Comparison of ENCODE assay signal across 9 cellular contexts in the genomic region with DNA sequence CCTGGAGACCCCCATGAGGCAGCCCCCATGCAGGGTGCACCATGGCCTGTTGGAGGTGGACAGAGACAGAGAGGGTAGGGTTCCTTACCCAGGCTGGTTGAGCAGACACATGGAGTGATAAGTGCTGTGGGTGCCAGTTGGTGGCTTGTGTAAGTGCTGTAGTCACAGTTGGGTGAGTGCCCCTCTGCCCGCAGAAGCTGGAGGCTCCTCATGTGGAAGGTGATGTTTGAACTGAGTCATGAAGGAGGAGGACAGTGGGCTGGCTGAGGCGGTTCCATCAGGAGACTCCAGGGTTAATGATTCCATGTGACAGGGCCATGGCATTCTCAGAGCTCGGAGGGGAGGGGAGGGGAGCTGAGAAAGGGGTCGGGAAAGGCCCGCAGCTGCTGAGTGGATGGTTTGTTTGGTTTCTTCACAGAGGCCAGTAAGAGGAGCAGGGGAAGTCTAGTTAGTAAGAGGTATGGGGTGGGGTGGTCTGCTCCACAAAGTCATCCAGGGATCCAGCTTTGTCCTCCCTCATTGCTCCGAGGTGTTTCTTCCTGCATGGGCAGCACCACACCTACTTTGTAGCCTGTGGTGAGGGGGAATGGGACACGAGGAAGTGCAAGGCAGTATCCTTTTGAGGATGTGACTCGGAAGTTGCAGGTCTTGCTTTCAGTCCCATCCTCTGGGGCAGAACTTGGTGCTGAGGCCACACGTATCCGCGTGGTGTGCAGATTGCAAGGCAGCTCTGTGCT. TPM values are rescaled to one million over a fixed set of nuclear protein-coding genes. Genes with fewer than 3 reads are reported as not detected.
DNase-seq lines count a peak whose midpoint lies in the region; ATAC-seq and TF ChIP-seq lines count a peak whose summit lies in the region.
"Had no signal": no experiment of that assay in that cellular context is flagged by ENCODE, and none has a peak within 500 bp of the region (broad histone marks: within the 10 kb centered on the region; RNA-seq: fewer than 3 reads in every experiment).

No MANE protein-coding gene starts in this region.

- ATAC-seq in SK-N-SH treated with all-trans-retinoic acid at 6 μM for 48 hours (peak; percentile 17; the same call in 2 of the 3 replicates), body of pancreas (peak; percentile 7)

- H3K9me3 ChIP-seq in SK-N-SH: no peaks in the 10 kb centered on the region
- H3K9me3 ChIP-seq in body of pancreas: no peaks in the 10 kb centered on the region
- no peaks in the 10 kb centered on the region for H3K9me3 ChIP-seq in transverse colon
- H3K9me3 ChIP-seq: thoracic aorta had no signal

- H4K20me1 ChIP-seq in SK-N-SH (ENCODE audit: insufficient read depth): no peaks in the 10 kb centered on the region

- no peak overlapping the region for H3K4me2 ChIP-seq in SK-N-SH

- H3K36me3 ChIP-seq in SK-N-SH (replicated peaks in 1 of 2; ENCODE audit: control insufficient read depth in 1 of 2, insufficient read depth in 2 of 2, low read length in 1 of 2): no peaks in the 10 kb centered on the region
- H3K36me3 ChIP-seq in body of pancreas (replicated peaks in 1 of 2; ENCODE audit: insufficient read depth in 1 of 2, low read depth in 2 of 2): no peaks in the 10 kb centered on the region
- no peaks in the 10 kb centered on the region for H3K36me3 ChIP-seq in transverse colon
- H3K36me3 ChIP-seq: thoracic aorta had no signal

- CTCF ChIA-PET in SK-N-SH (lab: Yijun Ruan, JAX): interaction anchor here (0.6 to 8.2 kb wide), 22 partner anchors 9 to 340 kb away, joined by 3 to 95 read pairs (median 5); a partner anchor contains a TSS

- H3K4me3 ChIP-seq in SK-N-SH (ENCODE audit: low read depth in 2 of 2, low read length in 1 of 2) (no peak overlapping the region; a peak in 1 of 4 replicates), body of pancreas (no peak overlapping the region), transverse colon (no peak overlapping the region)
- H3K4me3 ChIP-seq: thoracic aorta had no signal

- H3K4me1 ChIP-seq in SK-N-SH (ENCODE audit: control insufficient read depth in 1 of 2, insufficient read depth in 2 of 2, low read depth in 1 of 2, low read length in 1 of 2) (no peaks in the 10 kb centered on the region), body of pancreas (peaks cover 98% of the 10 kb centered on the region), transverse colon (peaks cover 16 to 58% (median 26%) of the 10 kb centered on the region in 4 donors)

- H3K27ac ChIP-seq in SK-N-SH (ENCODE audit: low read depth in 2 of 2, low read length in 1 of 2): no peak overlapping the region
- H3K27ac ChIP-seq in body of pancreas: peak overlapping the region; percentile 85 to 98 (median 93)
- H3K27ac ChIP-seq in transverse colon: peak overlapping the region; percentile 47 to 78 (median 66)
- H3K27ac ChIP-seq: thoracic aorta had no signal

- H3K9ac ChIP-seq in SK-N-SH: no peak overlapping the region

- no peak for TF ChIP-seq RAD21 in SK-N-SH (IDR thresholded peaks at IDR 0.05; ENCODE audit: low read length)

- no peaks in the 10 kb centered on the region for H3K9me2 ChIP-seq in SK-N-SH

- TF ChIP-seq CTCF in SK-N-SH (IDR thresholded peaks at IDR 0.05) (no peak), body of pancreas (IDR thresholded peaks at IDR 0.05) (no peak), transverse colon (IDR thresholded peaks at IDR 0.05) (no peak)

- no peak overlapping the region for H2AFZ ChIP-seq in SK-N-SH (ENCODE audit: low read depth)

- TF ChIP-seq EP300 in SK-N-SH (IDR thresholded peaks at IDR 0.05; ENCODE audit: borderline replicate concordance in 1 of 2, low read depth in 1 of 2, low read length in 1 of 2) (no peak), transverse colon (IDR thresholded peaks at IDR 0.05; ENCODE audit: low read depth) (no peak)

- 14% methylated on average over 7 of the region's 11 CpGs for WGBS in SK-N-SH (ENCODE audit: low lambda C conversion rate)
- WGBS in body of pancreas, 2 donors: 6 to 16% methylated on average over 9 to 11 of the region's 11 CpGs
- 47% methylated on average over 11 of the region's 11 CpGs; no CpG with 5 or more reads in 1 of the 2 donors for WGBS in transverse colon (ENCODE audit: low coverage in 1 of 2), 2 donors

- TF ChIP-seq POLR2A in body of pancreas (IDR thresholded peaks at IDR 0.05) (no peak), transverse colon (IDR thresholded peaks at IDR 0.05) (no peak)

- POLR2A ChIA-PET in SK-N-SH (lab: Yijun Ruan, JAX): no interaction called here

- no peak for DNase-seq in SK-N-SH
- peak in 2 of 4 donors; percentile 57 to 75 for DNase-seq in body of pancreas
- DNase-seq in kidney glomerular epithelial cell (lab: John Stamatoyannopoulos, UW): peak; percentile 86
- no peak for DNase-seq in transverse colon
- DNase-seq in inferior parietal cortex (ENCODE audit: extremely low spot score): no peak
- DNase-seq in activated gamma-delta T cell (lab: John Stamatoyannopoulos, UW): no peak
- no peak for DNase-seq in cerebellar nuclear complex (lab: John Stamatoyannopoulos, UW)

- in situ Hi-C loops in transverse colon (cut with MboI; ENCODE audit: low pct_ligation_motif_present in 1 of 4, low pct_unique_long_range_greater_than_20kb in 1 of 4, low sequenced_read_pairs in 3 of 4): loop anchor here in 2 of 4 donors (10.0 kb wide), 1 partner anchor 50 kb away; no protein-coding TSS in a partner anchor

- H3F3A ChIP-seq in SK-N-SH (replicated peaks; ENCODE audit: insufficient read depth): no peaks in the 10 kb centered on the region

- H3K79me2 ChIP-seq in SK-N-SH (ENCODE audit: insufficient read depth): no peaks in the 10 kb centered on the region

- intact Hi-C loops in body of pancreas (cut with DNase I) (no loop called here), transverse colon (cut with DNase I; ENCODE audit: low total_unique reads) (loop anchor here (5.0 kb wide), 1 partner anchor 58 kb away; no protein-coding TSS in a partner anchor)

- H3K27me3 ChIP-seq in SK-N-SH (ENCODE audit: insufficient read depth) (peaks cover 79% of the 10 kb centered on the region), body of pancreas (no peaks in the 10 kb centered on the region), transverse colon (no peaks in the 10 kb centered on the region)

TF ChIP-seq in SK-N-SH treated with all-trans-retinoic acid at 6 μM for 48 hours, 23 proteins besides CTCF, POLR2A, EP300 and RAD21:
- no peak for TF ChIP-seq ESRRG (CRISPR knock-in tag; IDR thresholded peaks at IDR 0.05)
- no peak for TF ChIP-seq SNAI2 (CRISPR knock-in tag; IDR thresholded peaks at IDR 0.05)
- no peak for TF ChIP-seq GLIS3 (CRISPR knock-in tag; IDR thresholded peaks at IDR 0.05)
- TF ChIP-seq ZNF565 (CRISPR knock-in tag; conservative IDR thresholded peaks at IDR 0.05; ENCODE audit: low read depth): no peak
- no peak for TF ChIP-seq ZC3H10 (CRISPR knock-in tag; IDR thresholded peaks at IDR 0.05)
- TF ChIP-seq OSR1 (CRISPR knock-in tag; IDR thresholded peaks at IDR 0.05): no peak
- no peak for TF ChIP-seq ZFP3 (CRISPR knock-in tag; IDR thresholded peaks at IDR 0.05)

TF ChIP-seq in SK-N-SH, 30 proteins besides CTCF, POLR2A, EP300 and RAD21 (continues in another document):
- TF ChIP-seq RCOR1 (IDR thresholded peaks at IDR 0.05; ENCODE audit: low read length) (no peak), RXRA (IDR thresholded peaks at IDR 0.05; ENCODE audit: borderline replicate concordance, low read depth) (no peak), CHD2 (IDR thresholded peaks at IDR 0.05; ENCODE audit: low read length, partially characterized antibody) (no peak), NFIC (IDR thresholded peaks at IDR 0.05; ENCODE audit: borderline replicate concordance) (no peak), FOXJ3 (CRISPR knock-in tag; IDR thresholded peaks at IDR 0.05) (no peak), MEF2A (IDR thresholded peaks at IDR 0.05; ENCODE audit: borderline replicate concordance, low read depth) (no peak), JUND (IDR thresholded peaks at IDR 0.05) (no peak)
- TF ChIP-seq, protein P1, sequence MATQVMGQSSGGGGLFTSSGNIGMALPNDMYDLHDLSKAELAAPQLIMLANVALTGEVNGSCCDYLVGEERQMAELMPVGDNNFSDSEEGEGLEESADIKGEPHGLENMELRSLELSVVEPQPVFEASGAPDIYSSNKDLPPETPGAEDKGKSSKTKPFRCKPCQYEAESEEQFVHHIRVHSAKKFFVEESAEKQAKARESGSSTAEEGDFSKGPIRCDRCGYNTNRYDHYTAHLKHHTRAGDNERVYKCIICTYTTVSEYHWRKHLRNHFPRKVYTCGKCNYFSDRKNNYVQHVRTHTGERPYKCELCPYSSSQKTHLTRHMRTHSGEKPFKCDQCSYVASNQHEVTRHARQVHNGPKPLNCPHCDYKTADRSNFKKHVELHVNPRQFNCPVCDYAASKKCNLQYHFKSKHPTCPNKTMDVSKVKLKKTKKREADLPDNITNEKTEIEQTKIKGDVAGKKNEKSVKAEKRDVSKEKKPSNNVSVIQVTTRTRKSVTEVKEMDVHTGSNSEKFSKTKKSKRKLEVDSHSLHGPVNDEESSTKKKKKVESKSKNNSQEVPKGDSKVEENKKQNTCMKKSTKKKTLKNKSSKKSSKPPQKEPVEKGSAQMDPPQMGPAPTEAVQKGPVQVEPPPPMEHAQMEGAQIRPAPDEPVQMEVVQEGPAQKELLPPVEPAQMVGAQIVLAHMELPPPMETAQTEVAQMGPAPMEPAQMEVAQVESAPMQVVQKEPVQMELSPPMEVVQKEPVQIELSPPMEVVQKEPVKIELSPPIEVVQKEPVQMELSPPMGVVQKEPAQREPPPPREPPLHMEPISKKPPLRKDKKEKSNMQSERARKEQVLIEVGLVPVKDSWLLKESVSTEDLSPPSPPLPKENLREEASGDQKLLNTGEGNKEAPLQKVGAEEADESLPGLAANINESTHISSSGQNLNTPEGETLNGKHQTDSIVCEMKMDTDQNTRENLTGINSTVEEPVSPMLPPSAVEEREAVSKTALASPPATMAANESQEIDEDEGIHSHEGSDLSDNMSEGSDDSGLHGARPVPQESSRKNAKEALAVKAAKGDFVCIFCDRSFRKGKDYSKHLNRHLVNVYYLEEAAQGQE (IDR thresholded peaks at IDR 0.05; ENCODE audit: low read depth, low read length): no peak

RNA-seq across cellular contexts. Expression of a gene that starts 13.6 kb away (rescaled TPM):
- 0.18 TPM in 1 of 2 replicates, not detected in the other for polyA plus RNA-seq in SK-N-SH (2012; rRNA removed)
- polyA plus RNA-seq in SK-N-SH (2012; cell fraction: cytosol; rRNA removed): 0.07 and 0.13 TPM in 2 replicates
- polyA plus RNA-seq in SK-N-SH (2012; cell fraction: nucleus; rRNA removed): 0.11 and 0.34 TPM in 2 replicates
- total RNA-seq in body of pancreas: 100 to 1,000 TPM; 269 to 446 TPM
- 100 to 1,000 TPM in 1 of 4 donors, 10 to 100 TPM in 3; 50.1 to 290 (median 84.6) TPM for total RNA-seq in transverse colon

Comparison
In these comparisons a context has a peak if more than half of its experiments do, and no peak if none do; other contexts are left out.
1. H3K27ac ChIP-seq: peak in body of pancreas (4 of 4) and transverse colon (4 of 4); none in SK-N-SH (0 of 2).